Comparison of ENCODE assay signal across 22 cellular contexts in genomic region chr7:18684899-18685298, GRCh38.
"Had no signal": no experiment of that assay in that cellular context is flagged by ENCODE, and none has a peak within 500 bp of the region (broad histone marks: within the 10 kb centered on the region; RNA-seq: fewer than 3 reads in every experiment).

No MANE protein-coding gene starts in this region.

- H3K27ac Mint-ChIP-seq: activated CD8-positive, alpha-beta T cell treated with anti-CD3 and anti-CD28 coated beads for 36 hours; activated naive CD4-positive, alpha-beta T cell treated with anti-CD3 and anti-CD28 coated beads, Interleukin-2, amount 10 ng/mL, durations not matched to agents 7 days and 5 days; activated naive CD8-positive, alpha-beta T cell treated with anti-CD3 and anti-CD28 coated beads, Interleukin-2, amount 50 U/mL, for 24 hours; memory B cell; naive thymus-derived CD8-positive, alpha-beta T cell; stimulated activated naive B cell treated with anti-CD40 and anti-IgM and Interleukin-4, amounts not matched to agents 10 μg/mL and 1 μg/mL and 100 μg/mL, for 72 hours had no signal

- H3K9me3 Mint-ChIP-seq: activated CD8-positive, alpha-beta T cell treated with anti-CD3 and anti-CD28 coated beads for 36 hours; activated naive CD4-positive, alpha-beta T cell treated with anti-CD3 and anti-CD28 coated beads, Interleukin-2, amount 10 ng/mL, durations not matched to agents 7 days and 5 days; activated naive CD8-positive, alpha-beta T cell treated with anti-CD3 and anti-CD28 coated beads, Interleukin-2, amount 50 U/mL, for 24 hours; activated T-cell treated with anti-CD3 and anti-CD28 coated beads, Interleukin-2, amount 50 U/mL, for 4 hours; memory B cell; stimulated activated naive B cell treated with anti-CD40 and anti-IgM and Interleukin-4, amounts not matched to agents 10 μg/mL and 1 μg/mL and 100 μg/mL, for 72 hours had no signal

- H3K4me1 Mint-ChIP-seq: memory B cell had no signal

- ATAC-seq: activated CD8-positive, alpha-beta T cell treated with anti-CD3 and anti-CD28 coated beads for 36 hours; activated naive CD8-positive, alpha-beta T cell treated with anti-CD3 and anti-CD28 coated beads, Interleukin-2, amount 50 U/mL, for 24 hours; activated T-cell treated with anti-CD3 and anti-CD28 coated beads, Interleukin-2, amount 50 U/mL, for 4 hours; gastroesophageal sphincter; heart left ventricle; left ventricle myocardium superior; mucosa of descending colon; naive thymus-derived CD8-positive, alpha-beta T cell; pancreas; stimulated activated naive B cell treated with anti-CD40 and anti-IgM and Interleukin-4, amounts not matched to agents 10 μg/mL and 1 μg/mL and 100 μg/mL, for 72 hours had no signal

- H3K36me3 ChIP-seq: gastroesophageal sphincter, heart left ventricle, pancreas, sigmoid colon had no signal

- H3K4me3 ChIP-seq: gastroesophageal sphincter, heart left ventricle, mucosa of descending colon, pancreas, sigmoid colon had no signal

- H3K27ac ChIP-seq: gastroesophageal sphincter, heart left ventricle, pancreas, sigmoid colon had no signal

- H3K27me3 ChIP-seq: gastroesophageal sphincter, heart left ventricle, pancreas, sigmoid colon had no signal

- H3K9me3 ChIP-seq: gastroesophageal sphincter, heart left ventricle, mucosa of descending colon, pancreas, sigmoid colon had no signal

- H3K36me3 Mint-ChIP-seq: activated naive CD4-positive, alpha-beta T cell treated with anti-CD3 and anti-CD28 coated beads, Interleukin-2, amount 10 ng/mL, durations not matched to agents 7 days and 5 days; naive thymus-derived CD8-positive, alpha-beta T cell had no signal

- DNase-seq: activated CD4-positive, alpha-beta T cell treated with anti-CD3 and anti-CD28 coated beads for 48 hours; activated CD4-positive, CD25-positive, alpha-beta regulatory T cell; activated CD8-positive, alpha-beta T cell treated with anti-CD3 and anti-CD28 coated beads for 36 hours; activated effector memory CD4-positive, alpha-beta T cell treated with Interleukin-2 at 50 U/mL for 16 hours; activated naive CD4-positive, alpha-beta T cell treated with anti-CD3 and anti-CD28 coated beads, Interleukin-2, amount 10 ng/mL, durations not matched to agents 7 days and 5 days; activated naive CD8-positive, alpha-beta T cell treated with anti-CD3 and anti-CD28 coated beads, Interleukin-2, amount 50 U/mL, for 24 hours; activated T-cell treated with anti-CD3 and anti-CD28 coated beads, Interleukin-2, amount 50 U/mL, for 4 hours; aorta; cerebellar nuclear complex; effector CD4-positive, alpha-beta T cell; heart left ventricle; kidney glomerular epithelial cell; left ventricle myocardium superior; mucosa of descending colon; naive thymus-derived CD8-positive, alpha-beta T cell; pancreas; sigmoid colon; stimulated activated CD4-positive, alpha-beta T cell treated with anti-CD3 and anti-CD28 coated beads, Interleukin-4, amount 100 ng/mL, for 4 hours; stimulated activated naive B cell treated with anti-CD40 and anti-IgM and Interleukin-4, amounts not matched to agents 10 μg/mL and 1 μg/mL and 100 μg/mL, for 72 hours; T-helper 9 cell had no signal

- H3K4me1 ChIP-seq: gastroesophageal sphincter, heart left ventricle, pancreas, sigmoid colon had no signal

- H3K4me3 Mint-ChIP-seq: activated CD8-positive, alpha-beta T cell treated with anti-CD3 and anti-CD28 coated beads for 36 hours; activated naive CD4-positive, alpha-beta T cell treated with anti-CD3 and anti-CD28 coated beads, Interleukin-2, amount 10 ng/mL, durations not matched to agents 7 days and 5 days; activated naive CD8-positive, alpha-beta T cell treated with anti-CD3 and anti-CD28 coated beads, Interleukin-2, amount 50 U/mL, for 24 hours; activated T-cell treated with anti-CD3 and anti-CD28 coated beads, Interleukin-2, amount 50 U/mL, for 4 hours; memory B cell; naive thymus-derived CD8-positive, alpha-beta T cell; stimulated activated naive B cell treated with anti-CD40 and anti-IgM and Interleukin-4, amounts not matched to agents 10 μg/mL and 1 μg/mL and 100 μg/mL, for 72 hours had no signal

- H3K27me3 Mint-ChIP-seq: activated CD8-positive, alpha-beta T cell treated with anti-CD3 and anti-CD28 coated beads for 36 hours; activated naive CD4-positive, alpha-beta T cell treated with anti-CD3 and anti-CD28 coated beads, Interleukin-2, amount 10 ng/mL, durations not matched to agents 7 days and 5 days; activated naive CD8-positive, alpha-beta T cell treated with anti-CD3 and anti-CD28 coated beads, Interleukin-2, amount 50 U/mL, for 24 hours; memory B cell; naive thymus-derived CD8-positive, alpha-beta T cell; stimulated activated naive B cell treated with anti-CD40 and anti-IgM and Interleukin-4, amounts not matched to agents 10 μg/mL and 1 μg/mL and 100 μg/mL, for 72 hours had no signal
